Comparison of ENCODE assay signal across 1 cellular context in the genomic region with DNA sequence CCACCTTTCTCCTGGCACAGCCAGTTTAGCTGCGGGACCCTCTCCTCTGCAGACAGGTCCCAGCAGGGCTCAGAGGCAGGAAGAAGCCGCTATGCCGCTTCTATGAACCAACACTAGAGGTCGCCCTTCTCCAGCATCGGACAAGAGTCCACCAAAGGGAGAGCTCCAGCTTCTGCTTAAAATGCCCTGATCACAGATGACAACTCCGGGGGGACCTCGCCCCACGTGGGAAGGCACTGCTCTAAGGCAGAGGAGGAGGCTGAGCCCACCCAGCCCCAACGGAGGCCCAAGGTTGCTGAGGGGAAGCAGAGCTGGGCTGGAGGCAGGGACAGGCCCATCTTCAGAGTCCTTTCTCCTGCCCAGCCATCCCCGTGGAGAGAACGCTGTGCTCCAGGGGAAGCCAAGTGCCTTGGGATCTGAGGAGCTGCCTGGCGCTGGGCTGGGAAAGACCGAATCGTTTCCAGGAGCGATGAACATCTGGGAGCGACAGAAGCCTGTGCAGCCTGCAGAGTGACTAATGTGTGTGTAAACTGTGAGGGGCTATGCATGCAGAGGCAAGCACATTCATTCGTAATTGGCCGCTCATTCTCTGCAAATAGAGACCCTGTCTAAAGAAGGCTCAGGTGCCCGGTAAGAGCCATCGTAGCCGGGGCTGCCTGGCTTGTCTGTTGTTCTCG.
TF ChIP-seq lines count a peak whose summit lies in the region.

No MANE protein-coding gene starts in this region.

TF ChIP-seq in HepG2, 621 proteins besides CTCF, POLR2A, EP300 and RAD21 (continued from another document and continues in another):
- TF ChIP-seq, protein P1, sequence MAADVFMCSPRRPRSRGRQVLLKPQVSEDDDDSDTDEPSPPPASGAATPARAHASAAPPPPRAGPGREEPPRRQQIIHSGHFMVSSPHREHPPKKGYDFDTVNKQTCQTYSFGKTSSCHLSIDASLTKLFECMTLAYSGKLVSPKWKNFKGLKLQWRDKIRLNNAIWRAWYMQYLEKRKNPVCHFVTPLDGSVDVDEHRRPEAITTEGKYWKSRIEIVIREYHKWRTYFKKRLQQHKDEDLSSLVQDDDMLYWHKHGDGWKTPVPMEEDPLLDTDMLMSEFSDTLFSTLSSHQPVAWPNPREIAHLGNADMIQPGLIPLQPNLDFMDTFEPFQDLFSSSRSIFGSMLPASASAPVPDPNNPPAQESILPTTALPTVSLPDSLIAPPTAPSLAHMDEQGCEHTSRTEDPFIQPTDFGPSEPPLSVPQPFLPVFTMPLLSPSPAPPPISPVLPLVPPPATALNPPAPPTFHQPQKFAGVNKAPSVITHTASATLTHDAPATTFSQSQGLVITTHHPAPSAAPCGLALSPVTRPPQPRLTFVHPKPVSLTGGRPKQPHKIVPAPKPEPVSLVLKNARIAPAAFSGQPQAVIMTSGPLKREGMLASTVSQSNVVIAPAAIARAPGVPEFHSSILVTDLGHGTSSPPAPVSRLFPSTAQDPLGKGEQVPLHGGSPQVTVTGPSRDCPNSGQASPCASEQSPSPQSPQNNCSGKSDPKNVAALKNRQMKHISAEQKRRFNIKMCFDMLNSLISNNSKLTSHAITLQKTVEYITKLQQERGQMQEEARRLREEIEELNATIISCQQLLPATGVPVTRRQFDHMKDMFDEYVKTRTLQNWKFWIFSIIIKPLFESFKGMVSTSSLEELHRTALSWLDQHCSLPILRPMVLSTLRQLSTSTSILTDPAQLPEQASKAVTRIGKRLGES (CRISPR knock-in tag; IDR thresholded peaks at IDR 0.05; ENCODE audit: borderline replicate concordance): no peak
- TF ChIP-seq KDM3A (CRISPR knock-in tag; IDR thresholded peaks at IDR 0.05; ENCODE audit: low read depth) (0 out of 2 replicates have a peak, but pooled peaks have one; percentile 29), ELF3 (CRISPR knock-in tag; IDR thresholded peaks at IDR 0.05) (0 out of 2 replicates have a peak, but pooled peaks have one; percentile 24), ZNF296 (CRISPR knock-in tag; conservative IDR thresholded peaks at IDR 0.05) (no peak), SPEN (CRISPR knock-in tag; IDR thresholded peaks at IDR 0.05; ENCODE audit: low read depth) (no peak), ZNF501 (CRISPR knock-in tag; IDR thresholded peaks at IDR 0.05) (peak; percentile 49; the same call in 1 of the 2 replicates), MXD3 (CRISPR knock-in tag; IDR thresholded peaks at IDR 0.05) (no peak), SMC3 (IDR thresholded peaks at IDR 0.05; ENCODE audit: low read length) (peak; percentile 70), TP53 (CRISPR knock-in tag; conservative IDR thresholded peaks at IDR 0.05) (no peak), CHCHD3 (CRISPR knock-in tag; IDR thresholded peaks at IDR 0.05) (no peak), SNRNP70 (IDR thresholded peaks at IDR 0.05; ENCODE audit: low read depth, low read length) (no peak), ZNF850 (CRISPR knock-in tag; conservative IDR thresholded peaks at IDR 0.05) (no peak), ZNF776 (CRISPR knock-in tag; IDR thresholded peaks at IDR 0.05) (no peak), FOXJ3 (CRISPR knock-in tag; IDR thresholded peaks at IDR 0.05; ENCODE audit: borderline replicate concordance) (no peak), NAIF1 (CRISPR knock-in tag; IDR thresholded peaks at IDR 0.05; ENCODE audit: borderline replicate concordance) (no peak), ZNF281 (CRISPR knock-in tag; IDR thresholded peaks at IDR 0.05; ENCODE audit: borderline replicate concordance) (no peak), ZNF891 (CRISPR knock-in tag; IDR thresholded peaks at IDR 0.05) (peak; percentile 85), YY1 (IDR thresholded peaks at IDR 0.05; ENCODE audit: insufficient read depth, insufficient replicate concordance, low read depth, low read length) (no peak), SP4 (CRISPR knock-in tag; IDR thresholded peaks at IDR 0.05) (no peak; the same call in 1 of the 2 replicates), PCBP2 (optimal IDR thresholded peaks at IDR 0.05; ENCODE audit: low read depth, low read length, poor library complexity, severe bottlenecking) (no peak), ARID2 (CRISPR knock-in tag; IDR thresholded peaks at IDR 0.05; ENCODE audit: borderline replicate concordance) (no peak), HMG20A (CRISPR knock-in tag; IDR thresholded peaks at IDR 0.05; ENCODE audit: borderline replicate concordance) (no peak), RORA (CRISPR knock-in tag; IDR thresholded peaks at IDR 0.05) (no peak), ZNF333 (CRISPR knock-in tag; IDR thresholded peaks at IDR 0.05; ENCODE audit: borderline replicate concordance) (no peak), CBX2 (IDR thresholded peaks at IDR 0.05; ENCODE audit: low read depth, low read length) (no peak), CBX2 (CRISPR knock-in tag; IDR thresholded peaks at IDR 0.05; ENCODE audit: low read depth) (no peak), ZNF530 (CRISPR knock-in tag; IDR thresholded peaks at IDR 0.05; ENCODE audit: low read depth) (no peak), SALL2 (CRISPR knock-in tag; IDR thresholded peaks at IDR 0.05) (0 out of 2 replicates have a peak, but pooled peaks have one; percentile 13), ZNF761 (CRISPR knock-in tag; conservative IDR thresholded peaks at IDR 0.05) (no peak), NONO (IDR thresholded peaks at IDR 0.05) (no peak), NONO (CRISPR knock-in tag; conservative IDR thresholded peaks at IDR 0.05) (peak; percentile 26; the same call in 1 of the 2 replicates), ZNF468 (CRISPR knock-in tag; IDR thresholded peaks at IDR 0.05) (no peak), ZFP36 (IDR thresholded peaks at IDR 0.05; ENCODE audit: borderline replicate concordance, low read depth, low read length, partially characterized antibody) (no peak), CREB1 (IDR thresholded peaks at IDR 0.05) (no peak), CREB1 (CRISPR knock-in tag; IDR thresholded peaks at IDR 0.05) (no peak), ZNF572 (CRISPR knock-in tag; IDR thresholded peaks at IDR 0.05) (peak; percentile 83; the same call in 1 of the 2 replicates), ZNF616 (CRISPR knock-in tag; IDR thresholded peaks at IDR 0.05; ENCODE audit: low read depth) (no peak), POLR2G (IDR thresholded peaks at IDR 0.05; ENCODE audit: low read depth, low read length) (peak; percentile 59; the same call in 1 of the 2 replicates), SAP130 (CRISPR knock-in tag; IDR thresholded peaks at IDR 0.05; ENCODE audit: low read depth) (peak; percentile 38; the same call in 1 of the 2 replicates), SYNCRIP (IDR thresholded peaks at IDR 0.05; ENCODE audit: insufficient read depth, low read depth, low read length) (no peak), RCOR2 (CRISPR knock-in tag; IDR thresholded peaks at IDR 0.05) (no peak), THAP11 (CRISPR knock-in tag; IDR thresholded peaks at IDR 0.05) (no peak), ZNF136 (CRISPR knock-in tag; IDR thresholded peaks at IDR 0.05; ENCODE audit: low read depth) (no peak), ZMYM4 (CRISPR knock-in tag; IDR thresholded peaks at IDR 0.05) (peak; percentile 51; the same call in 1 of the 2 replicates), FOXP1 (IDR thresholded peaks at IDR 0.05) (no peak), FOXP1 (CRISPR knock-in tag; IDR thresholded peaks at IDR 0.05) (no peak), ZNF414 (CRISPR knock-in tag; IDR thresholded peaks at IDR 0.05) (no peak), GRHL1 (CRISPR knock-in tag; conservative IDR thresholded peaks at IDR 0.05) (no peak), FOXA1 (IDR thresholded peaks at IDR 0.05) (no peak), FOXA1 (CRISPR knock-in tag; IDR thresholded peaks at IDR 0.05) (no peak), ZNF839 (CRISPR knock-in tag; IDR thresholded peaks at IDR 0.05; ENCODE audit: borderline replicate concordance) (peak; percentile 85; the same call in 1 of the 2 replicates), RELA (CRISPR knock-in tag; IDR thresholded peaks at IDR 0.05) (0 out of 2 replicates have a peak, but pooled peaks have one; percentile 27), ZNF792 (CRISPR knock-in tag; IDR thresholded peaks at IDR 0.05) (no peak), WIZ (CRISPR knock-in tag; IDR thresholded peaks at IDR 0.05) (no peak), ZNF251 (CRISPR knock-in tag; IDR thresholded peaks at IDR 0.05) (no peak), ZNF709 (CRISPR knock-in tag; IDR thresholded peaks at IDR 0.05) (peak; percentile 18; the same call in 1 of the 2 replicates), FIP1L1 (IDR thresholded peaks at IDR 0.05; ENCODE audit: borderline replicate concordance, insufficient read depth, low read depth, low read length) (no peak), ZMAT5 (CRISPR knock-in tag; IDR thresholded peaks at IDR 0.05; ENCODE audit: borderline replicate concordance, low read depth) (no peak), KMT2B (CRISPR knock-in tag; IDR thresholded peaks at IDR 0.05) (no peak), AGO1 (IDR thresholded peaks at IDR 0.05; ENCODE audit: low read depth, low read length, poor library complexity, severe bottlenecking) (no peak), ZNF180 (CRISPR knock-in tag; IDR thresholded peaks at IDR 0.05; ENCODE audit: borderline replicate concordance, low read depth) (no peak), U2AF2 (IDR thresholded peaks at IDR 0.05; ENCODE audit: low read depth, low read length) (no peak)
- TF ChIP-seq, protein P2, sequence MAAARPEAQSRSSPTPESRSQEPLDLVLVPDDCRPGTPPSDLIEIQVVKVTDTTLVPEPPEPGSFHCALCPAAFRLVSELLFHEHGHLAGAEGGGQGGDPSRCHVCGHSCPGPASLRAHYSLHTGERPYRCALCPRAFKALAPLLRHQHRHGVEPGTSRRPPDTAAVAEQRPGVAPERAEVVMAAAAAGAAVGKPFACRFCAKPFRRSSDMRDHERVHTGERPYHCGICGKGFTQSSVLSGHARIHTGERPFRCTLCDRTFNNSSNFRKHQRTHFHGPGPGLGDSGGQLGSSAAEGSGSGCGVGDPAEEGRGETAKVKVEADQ (CRISPR knock-in tag; IDR thresholded peaks at IDR 0.05; ENCODE audit: borderline replicate concordance): no peak
- TF ChIP-seq, protein P3, sequence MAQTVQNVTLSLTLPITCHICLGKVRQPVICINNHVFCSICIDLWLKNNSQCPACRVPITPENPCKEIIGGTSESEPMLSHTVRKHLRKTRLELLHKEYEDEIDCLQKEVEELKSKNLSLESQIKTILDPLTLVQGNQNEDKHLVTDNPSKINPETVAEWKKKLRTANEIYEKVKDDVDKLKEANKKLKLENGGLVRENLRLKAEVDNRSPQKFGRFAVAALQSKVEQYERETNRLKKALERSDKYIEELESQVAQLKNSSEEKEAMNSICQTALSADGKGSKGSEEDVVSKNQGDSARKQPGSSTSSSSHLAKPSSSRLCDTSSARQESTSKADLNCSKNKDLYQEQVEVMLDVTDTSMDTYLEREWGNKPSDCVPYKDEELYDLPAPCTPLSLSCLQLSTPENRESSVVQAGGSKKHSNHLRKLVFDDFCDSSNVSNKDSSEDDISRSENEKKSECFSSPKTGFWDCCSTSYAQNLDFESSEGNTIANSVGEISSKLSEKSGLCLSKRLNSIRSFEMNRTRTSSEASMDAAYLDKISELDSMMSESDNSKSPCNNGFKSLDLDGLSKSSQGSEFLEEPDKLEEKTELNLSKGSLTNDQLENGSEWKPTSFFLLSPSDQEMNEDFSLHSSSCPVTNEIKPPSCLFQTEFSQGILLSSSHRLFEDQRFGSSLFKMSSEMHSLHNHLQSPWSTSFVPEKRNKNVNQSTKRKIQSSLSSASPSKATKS (CRISPR knock-in tag; IDR thresholded peaks at IDR 0.05): no peak
